ENCODE assay signal across 27 cellular contexts in genomic region chr19:887599-887998, GRCh38. TPM values are rescaled to one million over a fixed set of nuclear protein-coding genes. Genes with fewer than 3 reads are reported as not detected.
"Had no signal": no experiment of that assay in that cellular context is flagged by ENCODE, and none has a peak within 500 bp of the region (broad histone marks: within the 10 kb centered on the region; RNA-seq: fewer than 3 reads in every experiment).

No MANE protein-coding gene starts in this region.

- H3K9me3 ChIP-seq: heart left ventricle, neutrophil, psoas muscle, right lobe of liver, stomach, thoracic aorta, transverse colon had no signal

- H3K27me3 ChIP-seq: heart left ventricle, neutrophil, right lobe of liver, stomach, transverse colon had no signal

- H3K27me3 Mint-ChIP-seq: naive thymus-derived CD4-positive, alpha-beta T cell; stimulated activated naive B cell treated with anti-CD40 and anti-IgM and Interleukin-4, amounts not matched to agents 10 μg/mL and 1 μg/mL and 100 μg/mL, for 72 hours had no signal

- H3K4me1 ChIP-seq: psoas muscle, right lobe of liver had no signal

- H3K4me3 ChIP-seq: coronary artery, heart left ventricle, lung, psoas muscle, right lobe of liver, stomach, thoracic aorta, transverse colon had no signal

- H3K4me3 Mint-ChIP-seq: nephron progenitor cell; stimulated activated naive B cell treated with anti-CD40 and anti-IgM and Interleukin-4, amounts not matched to agents 10 μg/mL and 1 μg/mL and 100 μg/mL, for 72 hours had no signal

- H3K27ac Mint-ChIP-seq: nephron progenitor cell; stimulated activated naive B cell treated with anti-CD40 and anti-IgM and Interleukin-4, amounts not matched to agents 10 μg/mL and 1 μg/mL and 100 μg/mL, for 72 hours had no signal

- DNase-seq: effector CD8-positive, alpha-beta T cell; heart left ventricle; hippocampal formation; left colon; naive thymus-derived CD4-positive, alpha-beta T cell; psoas muscle; retina; right lobe of liver; stimulated activated CD4-positive, alpha-beta T cell treated with anti-CD3 and anti-CD28 coated beads, Interleukin-1b, Interleukin-23, amount 100 ng/mL, for 48 hours; stimulated activated CD4-positive, alpha-beta T cell treated with anti-CD3 and anti-CD28 coated beads, Interleukin-4, amount 100 ng/mL, for 24 hours; stimulated activated naive B cell treated with anti-CD40 and anti-IgM and Interleukin-4, amounts not matched to agents 10 μg/mL and 1 μg/mL and 100 μg/mL, for 72 hours; stomach; transverse colon had no signal

- H3K9me3 Mint-ChIP-seq: naive thymus-derived CD4-positive, alpha-beta T cell; nephron progenitor cell; stimulated activated naive B cell treated with anti-CD40 and anti-IgM and Interleukin-4, amounts not matched to agents 10 μg/mL and 1 μg/mL and 100 μg/mL, for 72 hours had no signal

- H3K27ac ChIP-seq: coronary artery, heart left ventricle, neutrophil, psoas muscle, right lobe of liver, stomach, thoracic aorta, transverse colon had no signal

- ATAC-seq: esophagus mucosa; heart left ventricle; left colon; left ventricle myocardium superior; naive thymus-derived CD4-positive, alpha-beta T cell; psoas muscle; right lobe of liver; stimulated activated naive B cell treated with anti-CD40 and anti-IgM and Interleukin-4, amounts not matched to agents 10 μg/mL and 1 μg/mL and 100 μg/mL, for 72 hours had no signal

- H3K4me1 Mint-ChIP-seq: nephron progenitor cell had no signal

RNA-seq across cellular contexts. Expression of gene RNU6-9, which starts 5.7 kb away (rescaled TPM):
- total RNA-seq: dermis microvascular lymphatic vessel endothelial cell; esophagus mucosa; fibroblast of lung; frontal cortex; glomerular endothelial cell; heart left ventricle; kidney epithelial cell; left colon; left ventricle myocardium superior; lung; mononuclear cell; naive thymus-derived CD4-positive, alpha-beta T cell; osteoblast; psoas muscle; right lobe of liver; stomach; thoracic aorta; transverse colon had no signal
- polyA plus RNA-seq: fibroblast of lung; heart left ventricle; lung; naive thymus-derived CD4-positive, alpha-beta T cell; psoas muscle; stomach had no signal

RNA-seq across cellular contexts. Expression of gene KISS1R, which starts 29.5 kb away (rescaled TPM):
- total RNA-seq: dermis microvascular lymphatic vessel endothelial cell, esophagus mucosa, fibroblast of lung, heart left ventricle, left colon, left ventricle myocardium superior, osteoblast, psoas muscle, stomach, thoracic aorta, transverse colon had no signal
- polyA plus RNA-seq: fibroblast of lung, heart left ventricle, stomach had no signal
